1 cellular context compared by ENCODE assay signal in genomic region chr5:72320022-72320898, GRCh38.
A peak's percentile ranks its signal among the peaks of the same experiment; 100 is the strongest.
TF ChIP-seq lines count a peak whose summit lies in the region.

Gene MRPS27, minus strand, starts transcription at chr5:72320240. Its CDS starts 19 bp downstream, at chr5:72320221.
Gene PTCD2, plus strand, starts transcription at chr5:72320373. Its CDS starts 10 bp downstream, at chr5:72320383.

TF ChIP-seq in GM12878, 131 proteins besides CTCF, POLR2A, EP300 and RAD21 (continued from another document):
- TF ChIP-seq RELB (IDR thresholded peaks at IDR 0.05; ENCODE audit: low read depth) (peak; percentile 95), BCLAF1 (IDR thresholded peaks at IDR 0.05) (peak; percentile 87), TBL1XR1 (IDR thresholded peaks at IDR 0.05; ENCODE audit: low read depth, low read length) (0 out of 2 replicates have a peak, but pooled peaks have one; percentile 20), BCL11A (IDR thresholded peaks at IDR 0.05; ENCODE audit: low read depth, low read length) (0 out of 2 replicates have a peak, but pooled peaks have one; percentile 4), BRCA1 (IDR thresholded peaks at IDR 0.05; ENCODE audit: low read depth, low read length) (no peak), YY1 (IDR thresholded peaks at IDR 0.05; ENCODE audit: low read depth, low read length) (peak; percentile 99), STAT3 (IDR thresholded peaks at IDR 0.05; ENCODE audit: low read depth, low read length) (no peak), LARP7 (IDR thresholded peaks at IDR 0.05) (peak; percentile 54; the same call in 1 of the 2 replicates), PAX5 (IDR thresholded peaks at IDR 0.05; ENCODE audit: borderline replicate concordance, low read depth, low read length) (0 out of 2 replicates have a peak, but pooled peaks have one; percentile 23), KDM1A (IDR thresholded peaks at IDR 0.05; ENCODE audit: borderline replicate concordance) (no peak), SP1 (IDR thresholded peaks at IDR 0.05; ENCODE audit: low read depth, low read length) (peak; percentile 93), SREBF2 (IDR thresholded peaks at IDR 0.05; ENCODE audit: low read length) (no peak), E4F1 (IDR thresholded peaks at IDR 0.05; ENCODE audit: borderline replicate concordance, partially characterized antibody) (no peak), SKIL (IDR thresholded peaks at IDR 0.05; ENCODE audit: low read depth, poor library complexity, severe bottlenecking) (peak; percentile 71), CREB1 (IDR thresholded peaks at IDR 0.05; ENCODE audit: low read depth) (peak; percentile 97), ZNF592 (IDR thresholded peaks at IDR 0.05) (no peak), ZNF207 (IDR thresholded peaks at IDR 0.05; ENCODE audit: borderline replicate concordance) (peak; percentile 72), NFIC (IDR thresholded peaks at IDR 0.05; ENCODE audit: low read depth, low read length) (0 out of 2 replicates have a peak, but pooled peaks have one; percentile 42), CHD2 (IDR thresholded peaks at IDR 0.05; ENCODE audit: borderline replicate concordance, low read depth, low read length) (peak; percentile 72; the same call in 1 of the 2 replicates), ETV6 (conservative IDR thresholded peaks at IDR 0.05 in 1 of 2, IDR thresholded peaks at IDR 0.05 in 1 of 2; ENCODE audit: borderline replicate concordance in 1 of 2, low read depth in 1 of 2) (no peak), BHLHE40 (IDR thresholded peaks at IDR 0.05; ENCODE audit: borderline replicate concordance in 1 of 2, low read depth in 2 of 2, low read length in 1 of 2) (peak; percentile 92 to 93), MXI1 (IDR thresholded peaks at IDR 0.05; ENCODE audit: low read depth, low read length) (peak; percentile 93), ESRRA (IDR thresholded peaks at IDR 0.05; ENCODE audit: low read length) (0 out of 2 replicates have a peak, but pooled peaks have one; percentile 24), TCF7 (IDR thresholded peaks at IDR 0.05; ENCODE audit: borderline replicate concordance) (no peak), TCF3 (IDR thresholded peaks at IDR 0.05; ENCODE audit: borderline replicate concordance, insufficient read depth, low read depth, low read length) (0 out of 2 replicates have a peak, but pooled peaks have one; percentile 17), POLR2AphosphoS2 (IDR thresholded peaks at IDR 0.05; ENCODE audit: low read depth, low read length) (peak; percentile 76), POU2F2 (IDR thresholded peaks at IDR 0.05; ENCODE audit: borderline replicate concordance, low read depth, low read length) (peak; percentile 77; the same call in 2 of the 3 replicates), EZH2 (IDR thresholded peaks at IDR 0.05; ENCODE audit: borderline replicate concordance, control insufficient read depth, low read depth, low read length) (no peak), MYC (IDR thresholded peaks at IDR 0.05; ENCODE audit: insufficient read depth, insufficient read length, insufficient replicate concordance, low read length, severe bottlenecking) (peak; percentile 35), ZNF687 (IDR thresholded peaks at IDR 0.05) (peak; percentile 56), SIX5 (IDR thresholded peaks at IDR 0.05; ENCODE audit: low read depth, low read length, severe bottlenecking) (peak; percentile 64), RUNX3 (IDR thresholded peaks at IDR 0.05; ENCODE audit: low read length) (peak; percentile 13; the same call in 1 of the 2 replicates)
TF ChIP-seq in GM12878: peak in this region for 63.
